ENCODE assay signal across 1 cellular context in genomic region chr7:29109356-29109755, GRCh38.
TF ChIP-seq lines count a peak whose summit lies in the region.

No MANE protein-coding gene starts in this region.

TF ChIP-seq in K562, 482 proteins besides CTCF, POLR2A, EP300 and RAD21 (continued from another document):
- TF ChIP-seq MAFF (IDR thresholded peaks at IDR 0.05; ENCODE audit: low read length) (no peak), ZFP36 (IDR thresholded peaks at IDR 0.05; ENCODE audit: low read depth, low read length, partially characterized antibody) (no peak), CBFA2T3 (IDR thresholded peaks at IDR 0.05) (peak; percentile 67)
